Comparison of ENCODE assay signal across 17 cellular contexts in genomic region chr1:236137285-236137852, GRCh38. TPM values are rescaled to one million over a fixed set of nuclear protein-coding genes. Genes with fewer than 3 reads are reported as not detected.
DNase-seq lines count a peak whose midpoint lies in the region; ATAC-seq and TF ChIP-seq lines count a peak whose summit lies in the region.
"Had no signal": no experiment of that assay in that cellular context is flagged by ENCODE, and none has a peak within 500 bp of the region (broad histone marks: within the 10 kb centered on the region; RNA-seq: fewer than 3 reads in every experiment).

No MANE protein-coding gene starts in this region.

- H3K36me3 ChIP-seq in GM23338 (ENCODE audit: insufficient read depth) (no peaks in the 10 kb centered on the region), OCI-LY7 (ENCODE audit: insufficient read depth, low read length) (no peaks in the 10 kb centered on the region), colonic mucosa (no peaks in the 10 kb centered on the region)
- H3K36me3 ChIP-seq: BLaER1, tibial artery had no signal

- intact Hi-C loops in OCI-LY7 (cut with micrococcal nuclease; ENCODE audit: unreplicated experiment), result no loop called here
- intact Hi-C loops in colonic mucosa (cut with DNase I), result no loop called here
- intact Hi-C loops in dorsolateral prefrontal cortex (cut with DNase I), result no loop called here
- intact Hi-C loops in left cardiac atrium (cut with DNase I), result no loop called here

- peaks cover 9% of the 10 kb centered on the region for H3K4me1 Mint-ChIP-seq in GM23338

- H3K4me1 ChIP-seq in GM23338 (ENCODE audit: insufficient read depth) (peaks cover 6% of the 10 kb centered on the region; the same call in 1 of the 2 replicates), OCI-LY7 (ENCODE audit: insufficient read depth, low read length, poor library complexity, severe bottlenecking) (no peaks in the 10 kb centered on the region), colonic mucosa (peaks cover 6% of the 10 kb centered on the region)

- H3K27ac ChIP-seq in GM23338 (ENCODE audit: low read depth) (no peak overlapping the region), OCI-LY7 (ENCODE audit: low read depth, low read length, poor library complexity, severe bottlenecking) (no peak overlapping the region), colonic mucosa (no peak overlapping the region), dorsolateral prefrontal cortex (no peak overlapping the region)
- H3K27ac ChIP-seq: BLaER1, tibial artery had no signal

- H3K4me2 ChIP-seq in GM23338, result no peak overlapping the region
- no peak overlapping the region for H3K4me2 ChIP-seq in OCI-LY7 (ENCODE audit: low read length)
- H3K4me2 ChIP-seq: BLaER1 had no signal

- POLR2A ChIA-PET in OCI-LY7 (lab: Charles Lee), result interaction anchor here (0.6 kb wide), 1 partner anchor 9 kb away, joined by 3 read pairs; no protein-coding TSS in a partner anchor

- CTCF ChIA-PET in OCI-LY7 (lab: Charles Lee; ENCODE audit: unreplicated experiment), result no interaction called here

- H3K9me3 Mint-ChIP-seq in GM23338, result no peaks in the 10 kb centered on the region

- no TSS peak for BruUV-seq in OCI-LY7 (replicated peaks; lab: Mats Ljungman, UMichigan)

- H3K9ac ChIP-seq in colonic mucosa (ENCODE audit: low read depth in 2 of 2, low read length in 2 of 2), result no peak overlapping the region
- H3K9ac ChIP-seq: BLaER1 had no signal

- H3K9me3 ChIP-seq in OCI-LY7 (ENCODE audit: low read length) (no peaks in the 10 kb centered on the region), colonic mucosa (no peaks in the 10 kb centered on the region)
- H3K9me3 ChIP-seq: BLaER1, tibial artery had no signal

- no peak overlapping the region for H3K4me3 ChIP-seq in GM23338
- H3K4me3 ChIP-seq in OCI-LY7 (ENCODE audit: low read depth, low read length, poor library complexity, severe bottlenecking), result no peak overlapping the region
- no peak overlapping the region for H3K4me3 ChIP-seq in colonic mucosa
- H3K4me3 ChIP-seq in dorsolateral prefrontal cortex, result no peak overlapping the region
- H3K4me3 ChIP-seq: BLaER1, tibial artery had no signal

- DNase-seq in GM10266 (ENCODE audit: extremely low spot score) (no peak), GM23338 (ENCODE audit: low spot score) (peak; percentile 56), OCI-LY7 (ENCODE audit: low spot score) (no peak), erythroblast (lab: John Stamatoyannopoulos, UW) (peak; percentile 24 to 28), colonic mucosa (no peak), cortex of kidney (lab: John Stamatoyannopoulos, UW) (no peak), dorsolateral prefrontal cortex (no peak), left cardiac atrium (no peak)
- DNase-seq: activated CD4-positive, alpha-beta T cell treated with anti-CD3 and anti-CD28 coated beads, Interleukin-2, amount 50 U/mL, for 4 hours; activated naive CD4-positive, alpha-beta T cell treated with Interleukin-2 at 50 U/mL for 16 hours; anterior cingulate cortex; NCI-H1417 treated with DMSO at 0.1 percent for 48 hours; NCI-H82; stimulated activated naive CD4-positive, alpha-beta T cell; SW 1271; tibial artery had no signal

- H4K20me1 ChIP-seq in GM23338 (replicated peaks; ENCODE audit: insufficient read depth) (no peaks in the 10 kb centered on the region), OCI-LY7 (ENCODE audit: insufficient read depth, low read length) (no peaks in the 10 kb centered on the region)
- H4K20me1 ChIP-seq: BLaER1 had no signal

- H2AFZ ChIP-seq in GM23338, result no peak overlapping the region
- no peak overlapping the region for H2AFZ ChIP-seq in OCI-LY7 (ENCODE audit: low read length)

- peak; percentile 30 for TF ChIP-seq CTCF in GM10266 (IDR thresholded peaks at IDR 0.05; ENCODE audit: control insufficient read depth, insufficient read depth, low read depth, missing control alignments)
- peak; percentile 65 to 72 for TF ChIP-seq CTCF in GM23338 (conservative IDR thresholded peaks at IDR 0.05; ENCODE audit: low read depth in 2 of 2)
- peak; percentile 52 for TF ChIP-seq CTCF in OCI-LY7 (conservative IDR thresholded peaks at IDR 0.05; ENCODE audit: low read length)
- no peak for TF ChIP-seq CTCF in colonic mucosa (IDR thresholded peaks at IDR 0.05)
- no peak for TF ChIP-seq CTCF in dorsolateral prefrontal cortex (IDR thresholded peaks at IDR 0.05 in 54 of 56, conservative IDR thresholded peaks at IDR 0.05 in 2 of 56; ENCODE audit: low read depth in 1 of 56, partially characterized antibody in 56 of 56)

- H3K9me2 ChIP-seq in GM23338 (ENCODE audit: insufficient read depth), result no peaks in the 10 kb centered on the region
- H3K9me2 ChIP-seq in OCI-LY7 (ENCODE audit: insufficient read depth, low read length), result no peaks in the 10 kb centered on the region

- H3K27me3 ChIP-seq in GM23338 (ENCODE audit: insufficient read depth), result peaks cover 41% of the 10 kb centered on the region
- peaks cover 10% of the 10 kb centered on the region for H3K27me3 ChIP-seq in colonic mucosa
- no peaks in the 10 kb centered on the region for H3K27me3 ChIP-seq in dorsolateral prefrontal cortex

- peaks cover 37% of the 10 kb centered on the region for H3K27me3 Mint-ChIP-seq in GM23338 (ENCODE audit: insufficient read depth, low read depth, poor library complexity)

- no peak overlapping the region for H3K27ac Mint-ChIP-seq in GM23338

- no peak overlapping the region for H3K4me3 Mint-ChIP-seq in GM23338

- H3K79me2 ChIP-seq in GM23338 (replicated peaks; ENCODE audit: insufficient read depth) (no peaks in the 10 kb centered on the region), OCI-LY7 (ENCODE audit: insufficient read depth, low read depth, low read length) (no peaks in the 10 kb centered on the region)

- H3F3A ChIP-seq in GM23338 (replicated peaks; ENCODE audit: low read depth), result no peaks in the 10 kb centered on the region

- no peaks in the 10 kb centered on the region for H3K36me3 Mint-ChIP-seq in GM23338 (ENCODE audit: low read depth)

- no peak for TF ChIP-seq POLR2A in erythroblast (IDR thresholded peaks at IDR 0.05; ENCODE audit: low read length)

- no peak for ATAC-seq in GM23338
- ATAC-seq in left cardiac atrium, result no peak

TF ChIP-seq in GM23338, 12 proteins besides CTCF, POLR2A, EP300 and RAD21 (continues in another document):
- TF ChIP-seq POLR2AphosphoS5 (IDR thresholded peaks at IDR 0.05; ENCODE audit: low read depth), result no peak
- no peak for TF ChIP-seq STAT1 (IDR thresholded peaks at IDR 0.05; ENCODE audit: unreplicated experiment)
- no peak for TF ChIP-seq REST (IDR thresholded peaks at IDR 0.05; ENCODE audit: unreplicated experiment)
- TF ChIP-seq JUNB (IDR thresholded peaks at IDR 0.05; ENCODE audit: unreplicated experiment), result no peak

RNA-seq across cellular contexts. Expression of gene GPR137B, which starts 5.0 kb away (rescaled TPM):
- 11.1 and 14.3 TPM in 2 replicates for total RNA-seq in GM23338 (2014; rRNA removed; shearing (Covaris generic))
- 4.5 and 4.9 TPM in 2 replicates for polyA plus RNA-seq in GM23338 (2016; fragmentation: Nextera tagmentation; extraction: Ambion mirVana)
- 1.2 and 2.8 TPM in 2 replicates for total RNA-seq in OCI-LY7 (2014; rRNA removed; shearing (Covaris generic))
- total RNA-seq in OCI-LY7 (2022) (2.8 and 3.1 TPM in 2 replicates), colonic mucosa (1 to 10 TPM; 4.5 to 7.7 TPM), dorsolateral prefrontal cortex (10 to 100 TPM; 21.7 to 63.1 (median 38.2) TPM), left cardiac atrium (10 to 100 TPM; 20.6 to 25.0 TPM)

Comparison
In these comparisons a context has a peak if more than half of its experiments do, and no peak if none do; other contexts are left out.
1. DNase-seq: peak in GM23338 (single experiment) and erythroblast (2 of 2); none in GM10266 (single experiment), OCI-LY7 (single experiment), colonic mucosa (single experiment), cortex of kidney (single experiment), dorsolateral prefrontal cortex (0 of 10) and left cardiac atrium (single experiment).
2. CTCF ChIP-seq: peak in GM10266 (single experiment), GM23338 (2 of 2) and OCI-LY7 (single experiment); none in colonic mucosa (single experiment) and dorsolateral prefrontal cortex (0 of 56).